6 cellular contexts compared by ENCODE assay signal in genomic region chr12:6936642-6937480, GRCh38. TPM values are rescaled to one million over a fixed set of nuclear protein-coding genes. Genes with fewer than 3 reads are reported as not detected.
DNase-seq lines count a peak whose midpoint lies in the region; ATAC-seq and TF ChIP-seq lines count a peak whose summit lies in the region.

No MANE protein-coding gene starts in this region.

- BruUV-seq in Panc1 (replicated peaks; lab: Mats Ljungman, UMichigan) = TSS peak; percentile 38

- DNase-seq in Panc1 (ENCODE audit: low read depth, low spot score) (no peak), epithelial cell of proximal tubule (ENCODE audit: low read depth) (no peak), spleen (peak; percentile 92), foreskin melanocyte (no peak), NCI-H187 (lab: John Stamatoyannopoulos, UW) (no peak)

- no peak for TF ChIP-seq POLR2A in spleen (IDR thresholded peaks at IDR 0.05)

- in situ Hi-C loops in Panc1 (cut with HindIII; ENCODE audit: low pct_unique_long_range_greater_than_20kb, low sequenced_read_pairs) = no loop called here

- peaks cover 3% of the 10 kb centered on the region; the same call in 1 of the 2 replicates for H3K36me3 ChIP-seq in Panc1 (ENCODE audit: control insufficient read depth, insufficient read depth, low read length)
- H3K36me3 ChIP-seq in spleen = peaks cover 0 to 64% (median 25%) of the 10 kb centered on the region in 6 donors

- WGBS in spleen, 5 donors = 10 to 16% (median 15%) methylated on average over 31 to 36 of the region's 36 CpGs

- POLR2A ChIA-PET in Panc1 (lab: Charles Lee) = interaction anchor here (1.2 kb wide), 1 partner anchor 12 kb away, joined by 3 read pairs; no protein-coding TSS in a partner anchor

- no peaks in the 10 kb centered on the region for H3K27me3 ChIP-seq in Panc1 (ENCODE audit: control insufficient read depth, insufficient read depth, low read length)
- H3K27me3 ChIP-seq in spleen (replicated peaks in 1 of 7) = no peaks in the 10 kb centered on the region

- H3K4me3 ChIP-seq in Panc1 (ENCODE audit: low read depth in 2 of 2, low read length in 2 of 2) (no peak overlapping the region), epithelial cell of proximal tubule (ENCODE audit: low read depth, low read length) (peak overlapping the region; percentile 68), spleen (peak overlapping the region; percentile 49 to 90 (median 67))

- no peaks in the 10 kb centered on the region for H3K9me3 ChIP-seq in Panc1 (ENCODE audit: control insufficient read depth, insufficient read depth, low read depth, low read length)
- H3K9me3 ChIP-seq in spleen = no peaks in the 10 kb centered on the region

- CTCF ChIA-PET in Panc1 (lab: Charles Lee) = no interaction called here

- intact Hi-C loops in Panc1 (cut with micrococcal nuclease; ENCODE audit: unreplicated experiment) = no loop called here
- intact Hi-C loops in spleen (cut with DNase I; ENCODE audit: low total_unique reads) = no loop called here

- H3K27ac ChIP-seq in Panc1 (ENCODE audit: low read length) (0 out of 2 replicates have a peak overlapping the region, but pooled peaks have one; percentile 29), spleen (peak overlapping the region; percentile 90 to 98 (median 96))

- peak; percentile 2 for ATAC-seq in GM19395 (IDR thresholded peaks at IDR 0.05; ENCODE audit: unreplicated experiment)
- peak; percentile 10; the same call in 1 of the 2 replicates for ATAC-seq in Panc1

- no peak; the same call in 1 of the 2 replicates for TF ChIP-seq CTCF in Panc1 (IDR thresholded peaks at IDR 0.05)
- TF ChIP-seq CTCF in epithelial cell of proximal tubule (conservative IDR thresholded peaks at IDR 0.05; ENCODE audit: low read depth, low read length) = no peak
- peak in 1 of 11 experiments; percentile 23 for TF ChIP-seq CTCF in spleen (IDR thresholded peaks at IDR 0.05 in 8 of 11, conservative IDR thresholded peaks at IDR 0.05 in 3 of 11)

- H3K4me1 ChIP-seq in Panc1 (ENCODE audit: control insufficient read depth, insufficient read depth, low read length) = peaks cover 48% of the 10 kb centered on the region
- peaks cover 19 to 80% (median 61%) of the 10 kb centered on the region in 6 donors for H3K4me1 ChIP-seq in spleen

RNA-seq across cellular contexts. Expression of gene RNU7-1, which starts 6.8 kb away (rescaled TPM):
- total RNA-seq in Panc1 (2021; ENCODE audit: unreplicated experiment) (not detected), epithelial cell of proximal tubule (not detected in 2 replicates), spleen (not detected)
- not detected for polyA plus RNA-seq in Panc1 (2012; ENCODE audit: insufficient read length)
- polyA plus RNA-seq in spleen = not detected

RNA-seq across cellular contexts. Expression of gene C12orf57, which starts 7.0 kb away (rescaled TPM):
- total RNA-seq in Panc1 (2021; ENCODE audit: unreplicated experiment) (126 TPM), epithelial cell of proximal tubule (163 and 174 TPM in 2 replicates), spleen (100 to 1,000 TPM in 6 of 7 donors, 10 to 100 TPM in 1; 79.2 to 364 (median 116) TPM)
- polyA plus RNA-seq in Panc1 (2012; ENCODE audit: insufficient read length) = 249 TPM
- polyA plus RNA-seq in spleen = 100 to 1,000 TPM; 181 to 323 (median 242) TPM

RNA-seq across cellular contexts. Expression of gene ATN1, which starts 9.1 kb away (rescaled TPM):
- total RNA-seq in Panc1 (2021; ENCODE audit: unreplicated experiment) (82.3 TPM), epithelial cell of proximal tubule (17.9 and 19.0 TPM in 2 replicates), spleen (100 to 1,000 TPM in 1 of 7 donors, 10 to 100 TPM in 6; 64.7 to 112 (median 81.7) TPM)
- 95.7 TPM for polyA plus RNA-seq in Panc1 (2012; ENCODE audit: insufficient read length)
- 10 to 100 TPM; 10.1 to 42.0 (median 21.4) TPM for polyA plus RNA-seq in spleen

RNA-seq across cellular contexts. Expression of gene PTPN6, which starts 14.3 kb away (rescaled TPM):
- total RNA-seq in Panc1 (2021; ENCODE audit: unreplicated experiment) = 13.7 TPM
- polyA plus RNA-seq in Panc1 (2012; ENCODE audit: insufficient read length) = 26.1 TPM
- 21.8 and 37.5 TPM in 2 replicates for total RNA-seq in epithelial cell of proximal tubule
- 100 to 1,000 TPM; 314 to 431 (median 423) TPM for total RNA-seq in spleen
- polyA plus RNA-seq in spleen = 100 to 1,000 TPM; 398 to 713 (median 604) TPM

RNA-seq across cellular contexts. Expression of gene ENO2, which starts 22.5 kb away (rescaled TPM):
- total RNA-seq in Panc1 (2021; ENCODE audit: unreplicated experiment) = 33.5 TPM
- 70.3 TPM for polyA plus RNA-seq in Panc1 (2012; ENCODE audit: insufficient read length)
- total RNA-seq in epithelial cell of proximal tubule = 47.4 and 97.0 TPM in 2 replicates
- 10 to 100 TPM in 6 of 7 donors, 1 to 10 TPM in 1; 7.6 to 37.7 (median 25.0) TPM for total RNA-seq in spleen
- 10 to 100 TPM; 11.5 to 41.3 (median 29.1) TPM for polyA plus RNA-seq in spleen

Comparison
In these comparisons a context has a peak if more than half of its experiments do, and no peak if none do; other contexts are left out.
1. H3K4me3 ChIP-seq: peak in epithelial cell of proximal tubule (single experiment) and spleen (8 of 8); none in Panc1 (0 of 2).